1 cellular context compared by ENCODE assay signal in the genomic region with DNA sequence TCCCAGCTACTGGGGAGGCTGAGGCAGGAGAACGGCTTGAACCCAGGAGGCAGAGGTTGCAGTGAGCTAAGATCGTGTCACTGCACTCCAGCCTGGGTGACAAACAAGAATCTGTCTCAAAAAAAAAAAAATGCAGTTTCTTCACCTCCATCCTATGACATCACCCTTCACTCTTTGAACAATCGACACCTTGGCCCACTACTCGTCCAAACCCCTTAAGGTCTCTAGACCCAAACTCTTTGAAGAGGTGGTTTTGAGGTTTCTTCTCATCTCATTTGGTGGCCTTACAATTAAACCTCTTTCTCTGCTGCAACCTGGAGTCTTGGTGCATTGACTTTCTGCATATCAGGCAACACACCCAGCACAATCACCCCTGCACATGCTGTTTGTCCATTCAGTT.
TF ChIP-seq lines count a peak whose summit lies in the region.

No MANE protein-coding gene starts in this region.

TF ChIP-seq in endothelial cell of umbilical vein, 7 proteins besides CTCF, POLR2A, EP300 and RAD21:
- TF ChIP-seq, protein P1, sequence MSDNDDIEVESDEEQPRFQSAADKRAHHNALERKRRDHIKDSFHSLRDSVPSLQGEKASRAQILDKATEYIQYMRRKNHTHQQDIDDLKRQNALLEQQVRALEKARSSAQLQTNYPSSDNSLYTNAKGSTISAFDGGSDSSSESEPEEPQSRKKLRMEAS (IDR thresholded peaks at IDR 0.05; ENCODE audit: insufficient read depth, insufficient read length): no peak
- no peak for TF ChIP-seq EZH2 (IDR thresholded peaks at IDR 0.05; ENCODE audit: borderline replicate concordance, low read depth, low read length, severe bottlenecking)
- TF ChIP-seq MYC (IDR thresholded peaks at IDR 0.05; ENCODE audit: low read depth, low read length): no peak
- TF ChIP-seq FOS (IDR thresholded peaks at IDR 0.05; ENCODE audit: borderline replicate concordance, insufficient read depth, low read length): no peak
- no peak for TF ChIP-seq JUN (IDR thresholded peaks at IDR 0.05; ENCODE audit: borderline replicate concordance, insufficient read depth, insufficient read length, low read depth)
